In genomic region chr17:37373530-37374159, GRCh38 we compare ENCODE assay signal across 7 cellular contexts. TPM values are rescaled to one million over a fixed set of nuclear protein-coding genes. Genes with fewer than 3 reads are reported as not detected.
A peak's percentile ranks its signal among the peaks of the same experiment; 100 is the strongest.
DNase-seq lines count a peak whose midpoint lies in the region; ATAC-seq, FAIRE-seq and TF ChIP-seq lines count a peak whose summit lies in the region.

No MANE protein-coding gene starts in this region.

- H3K36me3 ChIP-seq in PC-3 (ENCODE audit: low read depth, low read length), result no peaks in the 10 kb centered on the region

- no peaks in the 10 kb centered on the region for H3K9me3 Mint-ChIP-seq in natural killer cell
- no peaks in the 10 kb centered on the region for H3K9me3 Mint-ChIP-seq in stimulated activated naive CD8-positive, alpha-beta T cell treated with anti-CD3 and anti-CD28 coated beads, Interleukin-15, amount 100 ng/mL, for 72 hours

- CTCF ChIA-PET in PC-3 (lab: Charles Lee), result interaction anchor here (0.5 to 1.0 kb wide), 12 partner anchors 15 to 236 kb away, joined by 3 to 13 read pairs (median 4); no protein-coding TSS in a partner anchor

- peak overlapping the region; percentile 70; the same call in 1 of the 2 replicates for H2AFZ ChIP-seq in PC-3 (ENCODE audit: low read length)

- peak; percentile 54 for DNase-seq in GM18507 (ENCODE audit: extremely low spot score, insufficient read length, low read depth)
- peak; percentile 82 for DNase-seq in LNCaP clone FGC (ENCODE audit: low read depth)
- DNase-seq in PC-3, result peak; percentile 83
- peak; percentile 52 for DNase-seq in activated T-cell treated with anti-CD3 and anti-CD28 coated beads for 24 hours (ENCODE audit: low read depth)
- DNase-seq in erythroblast (lab: John Stamatoyannopoulos, UW), result peak; percentile 78 to 87
- peak; percentile 29 for DNase-seq in natural killer cell
- DNase-seq in stimulated activated naive CD8-positive, alpha-beta T cell treated with anti-CD3 and anti-CD28 coated beads, Interleukin-15, amount 100 ng/mL, for 72 hours, result peak; percentile 61 to 72

- no peaks in the 10 kb centered on the region for H3K79me2 ChIP-seq in PC-3 (ENCODE audit: low read length)

- H3K4me1 Mint-ChIP-seq in natural killer cell, result peaks cover 0 to 7% of the 10 kb centered on the region in 2 donors
- H3K4me1 Mint-ChIP-seq in stimulated activated naive CD8-positive, alpha-beta T cell treated with anti-CD3 and anti-CD28 coated beads, Interleukin-15, amount 100 ng/mL, for 72 hours, result peaks cover 6% of the 10 kb centered on the region

- H3K27ac Mint-ChIP-seq in natural killer cell, result no peak overlapping the region
- H3K27ac Mint-ChIP-seq in stimulated activated naive CD8-positive, alpha-beta T cell treated with anti-CD3 and anti-CD28 coated beads, Interleukin-15, amount 100 ng/mL, for 72 hours, result no peak overlapping the region

- TF ChIP-seq POLR2A in erythroblast (IDR thresholded peaks at IDR 0.05; ENCODE audit: low read length), result no peak

- no peaks in the 10 kb centered on the region for H4K20me1 ChIP-seq in PC-3 (ENCODE audit: low read length)

- H3F3A ChIP-seq in PC-3 (ENCODE audit: low read length, unreplicated experiment), result no peaks in the 10 kb centered on the region

- no peak overlapping the region for H3K4me3 ChIP-seq in LNCaP clone FGC (ENCODE audit: low read depth, low read length)
- H3K4me3 ChIP-seq in PC-3 (ENCODE audit: low read length), result no peak overlapping the region

- POLR2A ChIA-PET in PC-3 (lab: Charles Lee; ENCODE audit: unreplicated experiment), result interaction anchor here (0.6 kb wide), 1 partner anchor 103 kb away, joined by 3 read pairs; no protein-coding TSS in a partner anchor

- H3K9me3 ChIP-seq in PC-3 (ENCODE audit: low read length), result no peaks in the 10 kb centered on the region

- H3K36me3 Mint-ChIP-seq in natural killer cell, result no peaks in the 10 kb centered on the region

- H3K4me3 Mint-ChIP-seq in natural killer cell, result no peak overlapping the region
- H3K4me3 Mint-ChIP-seq in stimulated activated naive CD8-positive, alpha-beta T cell treated with anti-CD3 and anti-CD28 coated beads, Interleukin-15, amount 100 ng/mL, for 72 hours, result no peak overlapping the region

- ATAC-seq in PC-3, result peak; percentile 86
- ATAC-seq in natural killer cell, result peak; percentile 76 to 99 (median 98)
- peak; percentile 96 for ATAC-seq in stimulated activated naive CD8-positive, alpha-beta T cell treated with anti-CD3 and anti-CD28 coated beads, Interleukin-15, amount 100 ng/mL, for 72 hours

- H3K27me3 Mint-ChIP-seq in natural killer cell (ENCODE audit: low read depth in 2 of 2), result no peaks in the 10 kb centered on the region
- H3K27me3 Mint-ChIP-seq in stimulated activated naive CD8-positive, alpha-beta T cell treated with anti-CD3 and anti-CD28 coated beads, Interleukin-15, amount 100 ng/mL, for 72 hours, result no peaks in the 10 kb centered on the region

- H3K9me2 ChIP-seq in PC-3 (replicated peaks; ENCODE audit: low read length), result no peaks in the 10 kb centered on the region

- no TSS peak for BruUV-seq in PC-3 (replicated peaks; lab: Mats Ljungman, UMichigan)

- H3K27ac ChIP-seq in PC-3 (ENCODE audit: low read length), result no peak overlapping the region

- FAIRE-seq in GM18507 (lab: Jason Lieb, UNC), result no peak

- peak; percentile 100 for TF ChIP-seq CTCF in LNCaP clone FGC (IDR thresholded peaks at IDR 0.05; ENCODE audit: control insufficient read depth, extremely low read depth, insufficient read depth)
- peak; percentile 97 for TF ChIP-seq CTCF in PC-3 (conservative IDR thresholded peaks at IDR 0.05; ENCODE audit: low read depth, low read length)
- peak; percentile 76 for TF ChIP-seq CTCF in natural killer cell (IDR thresholded peaks at IDR 0.05)

- H3K4me2 ChIP-seq in PC-3 (ENCODE audit: low read length), result no peak overlapping the region

- H3K9ac ChIP-seq in PC-3 (ENCODE audit: low read length), result no peak overlapping the region

- H3K27me3 ChIP-seq in PC-3 (ENCODE audit: low read length), result no peaks in the 10 kb centered on the region

- no peaks in the 10 kb centered on the region for H3K4me1 ChIP-seq in PC-3 (ENCODE audit: insufficient read depth, low read length)

- intact Hi-C loops in PC-3 (cut with micrococcal nuclease), result loop anchor here (1.0 kb wide), 1 partner anchor 24 kb away; no protein-coding TSS in a partner anchor
- intact Hi-C loops in natural killer cell (cut with micrococcal nuclease), result loop anchor here (2.0 to 5.0 kb wide), 2 partner anchors 419 to 771 kb away; no protein-coding TSS in a partner anchor

RNA-seq across cellular contexts. Expression of gene C17orf78, which starts 2.1 kb away (rescaled TPM):
- total RNA-seq in PC-3 (2014; rRNA removed), result not detected in 2 replicates
- total RNA-seq in natural killer cell, result not detected

RNA-seq across cellular contexts. Expression of gene ACACA, which starts 33.0 kb away (rescaled TPM):
- 33.0 and 40.3 TPM in 2 replicates for total RNA-seq in PC-3 (2014; rRNA removed)
- 10 to 100 TPM; 22.9 to 23.9 (median 23.6) TPM for total RNA-seq in natural killer cell

RNA-seq across cellular contexts. Expression of gene TADA2A, which starts 33.0 kb away (rescaled TPM):
- total RNA-seq in PC-3 (2014; rRNA removed) (12.7 and 16.5 TPM in 2 replicates), natural killer cell (10 to 100 TPM; 14.8 to 28.1 (median 26.7) TPM)

Comparison
In these comparisons a context has a peak if more than half of its experiments do, and no peak if none do; other contexts are left out.
1. DNase-seq: peak in every context shown above with its lines; median percentile 83 in PC-3; 82 in erythroblast; 82 in LNCaP clone FGC; 66 in stimulated activated naive CD8-positive, alpha-beta T cell treated with anti-CD3 and anti-CD28 coated beads, Interleukin-15, amount 100 ng/mL, for 72 hours; 54 in GM18507; 52 in activated T-cell treated with anti-CD3 and anti-CD28 coated beads for 24 hours; 29 in natural killer cell.